In genomic region chr22:44318751-44319150, GRCh38 we compare ENCODE assay signal across 36 cellular contexts. TPM values are rescaled to one million over a fixed set of nuclear protein-coding genes. Genes with fewer than 3 reads are reported as not detected.
"Had no signal": no experiment of that assay in that cellular context is flagged by ENCODE, and none has a peak within 500 bp of the region (broad histone marks: within the 10 kb centered on the region; RNA-seq: fewer than 3 reads in every experiment).

No MANE protein-coding gene starts in this region.

- H3K4me1 ChIP-seq: adrenal gland, body of pancreas, breast epithelium had no signal

- H3K27ac ChIP-seq: adrenal gland, body of pancreas, brain microvascular endothelial cell, breast epithelium, cardiac muscle cell, VCaP had no signal

- ATAC-seq: activated CD8-positive, alpha-beta T cell treated with anti-CD3 and anti-CD28 coated beads for 36 hours; activated naive CD4-positive, alpha-beta T cell treated with anti-CD3 and anti-CD28 coated beads, Interleukin-2, amount 50 U/mL, for 72 hours; activated T-cell treated with anti-CD3 and anti-CD28 coated beads, Interleukin-2, amount 50 U/mL, for 4 hours; activated T-cell treated with anti-CD3 and anti-CD28 coated beads, Interleukin-2, amount 50 U/mL, for 72 hours; activated T-helper 17 cell treated with anti-CD3 and anti-CD28 coated beads, Interleukin-2, amount 50 U/mL, for 72 hours; body of pancreas had no signal

- DNase-seq: activated B cell treated with CpG ODN at 0.5 μM for 24 hours; activated CD4-positive, alpha-beta memory T cell treated with anti-CD3 and anti-CD28 coated beads for 36 hours; activated CD4-positive, alpha-beta T cell treated with anti-CD3 and anti-CD28 coated beads for 4 hours; activated CD4-positive, alpha-beta T cell treated with anti-CD3 and anti-CD28 coated beads, Interleukin-2, amount 10 ng/mL, durations not matched to agents 24 days and 14 days; activated CD4-positive, alpha-beta T cell treated with anti-CD3 and anti-CD28 coated beads, Interleukin-2, amount 50 U/mL, for 1 hour; activated CD4-positive, alpha-beta T cell treated with anti-CD3 and anti-CD28 coated beads, Interleukin-2, amount 50 U/mL, for 4 hours; activated CD4-positive, CD25-positive, alpha-beta regulatory T cell treated with anti-CD3 and anti-CD28 coated beads, Interleukin-2, amount 50 U/mL, for 72 hours; activated CD8-positive, alpha-beta memory T cell treated with anti-CD3 and anti-CD28 coated beads, Interleukin-2, amount 50 U/mL, for 4 hours; activated CD8-positive, alpha-beta T cell treated with anti-CD3 and anti-CD28 coated beads for 36 hours; activated effector memory CD4-positive, alpha-beta T cell treated with anti-CD3 and anti-CD28 coated beads, Interleukin-2, amount 50 U/mL, for 16 hours; activated gamma-delta T cell treated with Interleukin-2 at 50 U/mL for 16 hours; activated naive CD4-positive, alpha-beta T cell; activated naive CD4-positive, alpha-beta T cell treated with anti-CD3 and anti-CD28 coated beads for 36 hours; activated naive CD4-positive, alpha-beta T cell treated with anti-CD3 and anti-CD28 coated beads, Interleukin-2, amount 50 U/mL, for 16 hours; activated naive CD8-positive, alpha-beta T cell treated with anti-CD3 and anti-CD28 coated beads for 36 hours; activated T-cell treated with anti-CD3 and anti-CD28 coated beads for 4 hours; activated T-cell treated with anti-CD3 and anti-CD28 coated beads, Interleukin-2, amount 50 U/mL, for 1 hour; activated T-cell treated with anti-CD3 and anti-CD28 coated beads, Interleukin-2, amount 50 U/mL, for 4 hours; activated T-cell treated with anti-CD3 and anti-CD28 coated beads, Interleukin-2, amount 50 U/mL, for 72 hours; adrenal gland; amniotic stem cell; aorta; body of pancreas; brain microvascular endothelial cell; caudate nucleus; cerebellar nuclear complex; T-helper 1 cell; T-helper 2 cell; T-helper 9 cell had no signal

- H3K4me3 ChIP-seq: adrenal gland, body of pancreas, breast epithelium, cardiac muscle cell had no signal

- H3K9me3 ChIP-seq: adrenal gland, body of pancreas, breast epithelium had no signal

- H3K27me3 ChIP-seq: adrenal gland, body of pancreas, brain microvascular endothelial cell, cardiac muscle cell had no signal

- H3K36me3 ChIP-seq: adrenal gland, brain microvascular endothelial cell, breast epithelium, cardiac muscle cell had no signal

RNA-seq across cellular contexts. Expression of gene SHISAL1, which starts 6.0 kb away (rescaled TPM):
- total RNA-seq: activated B cell treated with CpG ODN at 0.5 μM for 24 hours; activated CD4-positive, alpha-beta memory T cell treated with anti-CD3 and anti-CD28 coated beads for 36 hours; activated CD4-positive, alpha-beta T cell treated with anti-CD3 and anti-CD28 coated beads, Interleukin-2, amount 10 ng/mL, durations not matched to agents 24 days and 14 days; activated CD8-positive, alpha-beta memory T cell treated with anti-CD3 and anti-CD28 coated beads for 36 hours; activated CD8-positive, alpha-beta T cell treated with anti-CD3 and anti-CD28 coated beads for 36 hours; activated naive CD4-positive, alpha-beta T cell treated with anti-CD3 and anti-CD28 coated beads for 36 hours; activated naive CD4-positive, alpha-beta T cell treated with anti-CD3 and anti-CD28 coated beads, Interleukin-2, amount 50 U/mL, for 72 hours; activated naive CD8-positive, alpha-beta T cell treated with anti-CD3 and anti-CD28 coated beads for 36 hours; activated T-cell treated with anti-CD3 and anti-CD28 coated beads, Interleukin-2, amount 50 U/mL, for 4 hours; activated T-cell treated with anti-CD3 and anti-CD28 coated beads, Interleukin-2, amount 50 U/mL, for 72 hours; activated T-helper 1 cell treated with anti-CD3 and anti-CD28 coated beads, Interleukin-12 subunit alpha, Interleukin-12 subunit beta, Interleukin-2, Interleukin-4 antibody, amounts not matched to agents 30 ng/mL and 10 ng/mL and 1 ng/mL, durations not matched to agents 14 hours and 24 hours and 36 hours; activated T-helper 17 cell treated with anti-CD3 and anti-CD28 coated beads, Interleukin-2, amount 50 U/mL, for 72 hours had no signal
